ENCODE assay signal across 15 cellular contexts in the genomic region with DNA sequence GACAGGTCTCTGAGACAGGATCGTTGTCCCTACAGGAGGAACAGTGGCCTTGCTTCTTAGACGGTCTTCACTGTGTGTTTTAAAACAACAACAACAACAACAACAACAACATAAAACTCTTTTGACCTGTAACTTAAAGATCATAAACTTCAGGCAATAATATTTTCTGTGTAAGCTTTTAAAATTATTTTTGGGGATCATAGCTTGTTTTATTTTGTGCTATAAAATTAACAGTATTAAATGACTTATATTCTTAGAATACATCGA.
"Had no signal": no experiment of that assay in that cellular context is flagged by ENCODE, and none has a peak within 500 bp of the region (broad histone marks: within the 10 kb centered on the region; RNA-seq: fewer than 3 reads in every experiment).

No MANE protein-coding gene starts in this region.

- DNase-seq: activated CD4-positive, alpha-beta T cell treated with anti-CD3 and anti-CD28 coated beads, Interleukin-2, amount 50 U/mL, for 1 hour; activated CD4-positive, CD25-positive, alpha-beta regulatory T cell; activated T-cell treated with anti-CD3 and anti-CD28 coated beads, Interleukin-2, amount 50 U/mL, for 1 hour; dermis blood vessel endothelial cell; endodermal cell; left lung; ovary; retina; T-helper 17 cell had no signal

- H3K4me3 Mint-ChIP-seq: activated naive CD4-positive, alpha-beta T cell treated with anti-CD3 and anti-CD28 coated beads, Interleukin-2, amount 50 U/mL, for 24 hours; central memory CD8-positive, alpha-beta T cell; endodermal cell; neural crest cell; stimulated activated effector memory CD8-positive, alpha-beta T cell treated with anti-CD3 and anti-CD28 coated beads, Interleukin-12 subunit alpha, Interleukin-12 subunit beta, amount 100 ng/mL, for 72 hours; T-helper 17 cell had no signal

- H3K36me3 ChIP-seq: ovary had no signal

- H3K9me3 ChIP-seq: left lung, ovary, tibial nerve had no signal

- H3K27me3 ChIP-seq: ovary, tibial nerve had no signal

- H3K36me3 Mint-ChIP-seq: activated naive CD4-positive, alpha-beta T cell treated with anti-CD3 and anti-CD28 coated beads, Interleukin-2, amount 50 U/mL, for 24 hours had no signal

- H3K4me3 ChIP-seq: left lung, ovary, skin epidermis, tibial nerve had no signal

- H3K9me3 Mint-ChIP-seq: activated naive CD4-positive, alpha-beta T cell treated with anti-CD3 and anti-CD28 coated beads, Interleukin-2, amount 50 U/mL, for 24 hours; central memory CD8-positive, alpha-beta T cell; endodermal cell; neural crest cell; stimulated activated effector memory CD8-positive, alpha-beta T cell treated with anti-CD3 and anti-CD28 coated beads, Interleukin-12 subunit alpha, Interleukin-12 subunit beta, amount 100 ng/mL, for 72 hours had no signal

- H3K27ac ChIP-seq: left lung, ovary had no signal

- ATAC-seq: left lung; stimulated activated effector memory CD8-positive, alpha-beta T cell treated with anti-CD3 and anti-CD28 coated beads, Interleukin-12 subunit alpha, Interleukin-12 subunit beta, amount 100 ng/mL, for 72 hours; T-helper 17 cell had no signal

- H3K27ac Mint-ChIP-seq: activated naive CD4-positive, alpha-beta T cell treated with anti-CD3 and anti-CD28 coated beads, Interleukin-2, amount 50 U/mL, for 24 hours had no signal
